Comparison of ENCODE assay signal across 19 cellular contexts in genomic region chr5:104551628-104552027, GRCh38.
DNase-seq lines count a peak whose midpoint lies in the region; FAIRE-seq and TF ChIP-seq lines count a peak whose summit lies in the region.
"Had no signal": no experiment of that assay in that cellular context is flagged by ENCODE, and none has a peak within 500 bp of the region (broad histone marks: within the 10 kb centered on the region; RNA-seq: fewer than 3 reads in every experiment).

No MANE protein-coding gene starts in this region.

- peak; percentile 78; the same call in 1 of the 2 replicates for TF ChIP-seq EP300 in Ishikawa (IDR thresholded peaks at IDR 0.05; ENCODE audit: borderline replicate concordance)

- TF ChIP-seq RAD21 in Ishikawa (IDR thresholded peaks at IDR 0.05; ENCODE audit: low read depth), result no peak

- TF ChIP-seq CTCF in D721Med (IDR thresholded peaks at IDR 0.05; ENCODE audit: insufficient read depth, missing control alignments), result no peak

- DNase-seq in D721Med (ENCODE audit: insufficient read length, low spot score) (no peak), kidney tubule cell (ENCODE audit: low spot score) (no peak)
- DNase-seq in activated naive CD4-positive, alpha-beta T cell treated with anti-CD3 and anti-CD28 coated beads, Interleukin-2, amount 50 U/mL, for 16 hours, result no peak
- DNase-seq in activated naive CD4-positive, alpha-beta T cell (lab: John Stamatoyannopoulos, UW), result no peak
- DNase-seq: 8988T; ACHN; BE2C; C1 segment of cervical spinal cord; CD4-positive, alpha-beta memory T cell; CD4-positive, CD25-positive, alpha-beta regulatory T cell; CD8-positive, alpha-beta memory T cell; COR-L47; DMS79 treated with DMSO at 0.1 percent for 48 hours; GDM1 had no signal

- FAIRE-seq in D721Med (lab: Jason Lieb, UNC) (peak; percentile 32), G401.6 (lab: Jason Lieb, UNC) (peak; percentile 33)
- FAIRE-seq: GM12878, GM12892, GM18507 had no signal

TF ChIP-seq in Ishikawa, 13 proteins besides CTCF, POLR2A, EP300 and RAD21:
- no peak for TF ChIP-seq REST (IDR thresholded peaks at IDR 0.05; ENCODE audit: low read depth)
- no peak for TF ChIP-seq TAF1 (IDR thresholded peaks at IDR 0.05; ENCODE audit: low read depth)
- peak; percentile 25 for TF ChIP-seq CEBPB (IDR thresholded peaks at IDR 0.05)
- peak; percentile 56 for TF ChIP-seq TEAD4 (IDR thresholded peaks at IDR 0.05)
- TF ChIP-seq ZBTB7A (IDR thresholded peaks at IDR 0.05; ENCODE audit: low read depth), result no peak
- no peak for TF ChIP-seq MAX (IDR thresholded peaks at IDR 0.05)
- TF ChIP-seq CREB1 (IDR thresholded peaks at IDR 0.05; ENCODE audit: low read depth), result no peak
- TF ChIP-seq USF1 (IDR thresholded peaks at IDR 0.05), result no peak
- TF ChIP-seq YY1 (IDR thresholded peaks at IDR 0.05; ENCODE audit: low read depth), result no peak
- 0 out of 2 replicates have a peak, but pooled peaks have one; percentile 42 for TF ChIP-seq FOXM1 (IDR thresholded peaks at IDR 0.05; ENCODE audit: borderline replicate concordance, low read depth)
- TF ChIP-seq NFIC (IDR thresholded peaks at IDR 0.05), result peak; percentile 59
- no peak for TF ChIP-seq EGR1 (IDR thresholded peaks at IDR 0.05)
- TF ChIP-seq TCF12 (IDR thresholded peaks at IDR 0.05; ENCODE audit: low read depth), result no peak; the same call in 1 of the 2 replicates
TF ChIP-seq in Ishikawa: peak in this region for 4.
